ENCODE assay signal across 24 cellular contexts in genomic region chr1:12532405-12533315, GRCh38.
"Had no signal": no experiment of that assay in that cellular context is flagged by ENCODE, and none has a peak within 500 bp of the region (broad histone marks: within the 10 kb centered on the region; RNA-seq: fewer than 3 reads in every experiment).

No MANE protein-coding gene starts in this region.

- H3K9me3 Mint-ChIP-seq: natural killer cell had no signal

- H3K27me3 Mint-ChIP-seq: activated CD4-positive, alpha-beta T cell treated with anti-CD3 and anti-CD28 coated beads, Interleukin-2, amount 10 ng/mL, durations not matched to agents 7 days and 5 days; activated CD8-positive, alpha-beta memory T cell treated with anti-CD3 and anti-CD28 coated beads, Interleukin-2, amount 10 ng/mL, durations not matched to agents 7 days and 5 days; activated CD8-positive, alpha-beta T cell treated with anti-CD3 and anti-CD28 coated beads for 36 hours; activated naive CD8-positive, alpha-beta T cell; dendritic cell treated with granulocyte-macrophage colony-stimulating factor and Interleukin-4, amounts not matched to agents 40 ng/mL and 50 ng/mL, for 4 days had no signal

- H3K27me3 ChIP-seq: breast epithelium, heart left ventricle, right lobe of liver, stomach, vagina had no signal

- ATAC-seq: activated CD8-positive, alpha-beta memory T cell treated with anti-CD3 and anti-CD28 coated beads, Interleukin-2, amount 10 ng/mL, durations not matched to agents 7 days and 5 days; activated CD8-positive, alpha-beta T cell treated with anti-CD3 and anti-CD28 coated beads for 36 hours; natural killer cell; right lobe of liver; stimulated activated effector memory CD8-positive, alpha-beta T cell treated with anti-CD3 and anti-CD28 coated beads, Interleukin-12 subunit alpha, Interleukin-12 subunit beta, amount 100 ng/mL, for 72 hours had no signal

- H3K27ac Mint-ChIP-seq: activated CD4-positive, alpha-beta T cell treated with anti-CD3 and anti-CD28 coated beads, Interleukin-2, amount 10 ng/mL, durations not matched to agents 7 days and 5 days; activated CD8-positive, alpha-beta memory T cell treated with anti-CD3 and anti-CD28 coated beads, Interleukin-2, amount 10 ng/mL, durations not matched to agents 7 days and 5 days; activated CD8-positive, alpha-beta T cell treated with anti-CD3 and anti-CD28 coated beads for 36 hours; activated T-helper 2 cell treated with anti-CD3 and anti-CD28 coated beads, Interferon-gamma antibody, Interleukin-2, Interleukin-4, amounts not matched to agents 10 μg/mL and 5 μg/mL and 100 μg/mL, durations not matched to agents 14 hours and 24 hours and 36 hours; dendritic cell treated with granulocyte-macrophage colony-stimulating factor and Interleukin-4, amounts not matched to agents 40 ng/mL and 50 ng/mL, for 4 days; natural killer cell had no signal

- H3K27ac ChIP-seq: breast epithelium, heart left ventricle, parathyroid adenoma, vagina had no signal

- H3K4me1 ChIP-seq: breast epithelium, parathyroid adenoma had no signal

- H3K4me3 ChIP-seq: breast epithelium, heart left ventricle, right lobe of liver, stomach, vagina had no signal

- H3K4me3 Mint-ChIP-seq: activated CD4-positive, alpha-beta T cell treated with anti-CD3 and anti-CD28 coated beads, Interleukin-2, amount 10 ng/mL, durations not matched to agents 7 days and 5 days; activated CD8-positive, alpha-beta memory T cell treated with anti-CD3 and anti-CD28 coated beads, Interleukin-2, amount 10 ng/mL, durations not matched to agents 7 days and 5 days; activated CD8-positive, alpha-beta T cell treated with anti-CD3 and anti-CD28 coated beads for 36 hours; activated naive CD8-positive, alpha-beta T cell; dendritic cell treated with granulocyte-macrophage colony-stimulating factor and Interleukin-4, amounts not matched to agents 40 ng/mL and 50 ng/mL, for 4 days; natural killer cell; stimulated activated effector memory CD8-positive, alpha-beta T cell treated with anti-CD3 and anti-CD28 coated beads, Interleukin-12 subunit alpha, Interleukin-12 subunit beta, amount 100 ng/mL, for 72 hours had no signal

- H3K9me3 ChIP-seq: breast epithelium, right lobe of liver, stomach, vagina had no signal

- H3K36me3 Mint-ChIP-seq: stimulated activated effector memory CD8-positive, alpha-beta T cell treated with anti-CD3 and anti-CD28 coated beads, Interleukin-12 subunit alpha, Interleukin-12 subunit beta, amount 100 ng/mL, for 72 hours had no signal

- DNase-seq: activated CD4-positive, alpha-beta T cell treated with anti-CD3 and anti-CD28 coated beads, Interleukin-2, amount 10 ng/mL, durations not matched to agents 7 days and 5 days; activated CD4-positive, CD25-positive, alpha-beta regulatory T cell treated with anti-CD3 and anti-CD28 coated beads, Interleukin-2, amount 50 U/mL, for 72 hours; activated CD8-positive, alpha-beta memory T cell treated with anti-CD3 and anti-CD28 coated beads, Interleukin-2, amount 10 ng/mL, durations not matched to agents 7 days and 5 days; activated CD8-positive, alpha-beta T cell treated with anti-CD3 and anti-CD28 coated beads for 36 hours; activated naive CD4-positive, alpha-beta T cell; amniotic stem cell; effector CD4-positive, alpha-beta T cell; heart left ventricle; kidney; midbrain; natural killer cell; nucleus accumbens; small intestine; stimulated activated CD4-positive, alpha-beta T cell treated with anti-CD3 and anti-CD28 coated beads, Interleukin-2, amount 100 ng/mL, for 24 hours; stomach; trophoblast cell had no signal

- H3K36me3 ChIP-seq: breast epithelium, heart left ventricle, right lobe of liver, stomach, vagina had no signal
